ENCODE assay signal across 8 cellular contexts in the genomic region with DNA sequence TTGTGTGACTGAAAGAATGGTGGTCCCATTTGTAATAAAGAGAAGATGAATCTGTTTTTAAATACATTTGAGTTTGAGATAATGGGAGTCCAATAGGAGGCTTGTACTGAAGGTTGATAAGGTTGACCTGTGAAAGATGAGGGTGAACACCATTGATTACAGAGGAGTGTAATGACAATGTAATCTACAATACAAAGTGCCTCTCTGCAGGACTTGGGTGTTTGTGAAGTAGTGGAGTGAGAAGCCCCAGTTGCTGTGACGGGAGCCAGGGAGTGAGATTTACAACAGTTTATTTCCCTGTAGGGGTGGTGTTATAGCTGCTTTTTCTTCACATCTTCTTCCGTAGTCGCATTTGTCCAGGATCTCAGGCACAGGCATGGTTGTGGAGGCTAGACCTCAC.
"Had no signal": no experiment of that assay in that cellular context is flagged by ENCODE, and none has a peak within 500 bp of the region (broad histone marks: within the 10 kb centered on the region; RNA-seq: fewer than 3 reads in every experiment).

No MANE protein-coding gene starts in this region.

- H3K27ac Mint-ChIP-seq: HFFc6 had no signal

- H3K9me3 Mint-ChIP-seq: HFFc6 had no signal

- H3K36me3 ChIP-seq: HAP-1 had no signal

- H3K9me3 ChIP-seq: HAP-1 had no signal

- DNase-seq: GM23248, H7, HFFc6, IMR-90, KG1 had no signal

- H3K4me3 ChIP-seq: GM23248, HAP-1, K562 had no signal

- H3K4me1 ChIP-seq: HAP-1 had no signal

- ATAC-seq: HCT116, K562 had no signal

- H2AFZ ChIP-seq: GM23248 had no signal

- H3K27ac ChIP-seq: GM23248 had no signal

- H3K4me3 Mint-ChIP-seq: HFFc6 had no signal

- H3K9ac ChIP-seq: GM23248 had no signal
